Comparison of ENCODE assay signal across 8 cellular contexts in the genomic region with DNA sequence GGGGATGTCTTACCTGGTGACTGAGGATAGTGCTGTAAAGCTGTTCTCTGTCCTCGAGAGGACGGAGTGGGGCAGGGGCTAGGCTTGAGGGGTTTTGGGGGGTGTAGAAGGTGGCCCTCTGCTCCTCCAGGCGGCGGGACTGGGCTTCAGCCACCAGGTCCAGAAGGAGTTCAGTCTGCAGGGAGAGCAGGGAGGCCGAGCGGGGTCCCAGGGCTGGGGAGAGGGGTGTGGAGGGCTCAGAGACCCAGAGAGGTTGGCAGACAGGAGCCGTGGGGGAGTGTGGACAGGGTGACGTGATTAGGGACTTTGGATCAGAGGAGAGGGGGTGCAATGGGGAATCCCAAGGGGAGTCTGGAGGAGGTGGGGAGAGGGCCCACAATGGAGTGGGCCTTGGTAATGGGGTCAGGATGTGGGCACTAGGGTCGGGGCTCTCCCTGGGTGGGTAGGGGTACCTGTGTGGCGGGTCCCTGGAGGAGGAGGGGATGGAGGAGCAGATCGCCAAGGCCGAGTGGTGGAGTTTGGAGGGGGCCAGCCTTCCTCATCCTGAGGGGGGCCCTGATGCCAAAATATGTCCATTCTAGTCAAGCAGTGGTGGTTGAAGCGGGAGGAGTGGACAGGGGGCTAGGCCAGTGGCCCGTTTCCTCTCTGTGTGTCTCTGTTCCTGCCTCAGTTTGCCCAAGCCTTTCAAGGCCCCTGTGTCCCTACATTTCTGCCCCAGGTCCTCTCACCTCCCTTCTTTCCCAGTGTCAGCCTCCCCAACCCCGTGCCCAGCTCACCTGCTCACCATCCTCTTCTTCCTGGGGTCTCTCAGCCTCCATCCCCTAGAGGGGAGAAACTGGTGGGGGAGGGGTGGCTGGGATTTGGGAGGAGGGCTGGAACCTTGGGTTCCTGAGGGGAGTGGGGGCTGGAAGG. TPM values are rescaled to one million over a fixed set of nuclear protein-coding genes. Genes with fewer than 3 reads are reported as not detected.
A peak's percentile ranks its signal among the peaks of the same experiment; 100 is the strongest.
DNase-seq lines count a peak whose midpoint lies in the region; ATAC-seq and TF ChIP-seq lines count a peak whose summit lies in the region.

No MANE protein-coding gene starts in this region.

- intact Hi-C loops in natural killer cell (cut with micrococcal nuclease): loop anchor here (10.0 kb wide), 1 partner anchor 217 kb away; a partner anchor contains a TSS

- H3K4me1 Mint-ChIP-seq in central memory CD8-positive, alpha-beta T cell: peaks cover 81% of the 10 kb centered on the region
- peaks cover 70 to 90% of the 10 kb centered on the region in 2 donors for H3K4me1 Mint-ChIP-seq in natural killer cell

- peaks cover 47% of the 10 kb centered on the region for H3K36me3 Mint-ChIP-seq in central memory CD8-positive, alpha-beta T cell (ENCODE audit: insufficient read depth)
- H3K36me3 Mint-ChIP-seq in natural killer cell: peaks cover 8% of the 10 kb centered on the region

- DNase-seq in AG10803 (ENCODE audit: low read depth): no peak
- DNase-seq in Jurkat, Clone E6-1 (ENCODE audit: low read depth, low spot score): no peak
- DNase-seq in central memory CD8-positive, alpha-beta T cell (ENCODE audit: low spot score in 2 of 2): no peak
- DNase-seq in natural killer cell: no peak
- no peak for DNase-seq in NCI-H2081 treated with DMSO at 0.1 percent for 48 hours (lab: John Stamatoyannopoulos, UW)

- H3K4me3 ChIP-seq in AG10803 (ENCODE audit: low read length): peak overlapping the region; percentile 9; the same call in 1 of the 2 replicates
- H3K4me3 ChIP-seq in Jurkat, Clone E6-1 (ENCODE audit: low read length): peak overlapping the region; percentile 62

- TF ChIP-seq CTCF in AG10803 (conservative IDR thresholded peaks at IDR 0.05; ENCODE audit: low read length) (no peak), natural killer cell (IDR thresholded peaks at IDR 0.05) (no peak)

- no peaks in the 10 kb centered on the region for H3K9me3 Mint-ChIP-seq in central memory CD8-positive, alpha-beta T cell
- H3K9me3 Mint-ChIP-seq in natural killer cell: no peaks in the 10 kb centered on the region

- peak overlapping the region; percentile 98 for H3K27ac Mint-ChIP-seq in central memory CD8-positive, alpha-beta T cell (ENCODE audit: low read depth)
- H3K27ac Mint-ChIP-seq in natural killer cell: peak overlapping the region; percentile 99

- no peaks in the 10 kb centered on the region for H3K27me3 Mint-ChIP-seq in central memory CD8-positive, alpha-beta T cell
- H3K27me3 Mint-ChIP-seq in natural killer cell (ENCODE audit: low read depth in 2 of 2): no peaks in the 10 kb centered on the region

- no peak for ATAC-seq in central memory CD8-positive, alpha-beta T cell (replicated peaks; ENCODE audit: extremely low read depth, poor library complexity, severe bottlenecking)
- ATAC-seq in natural killer cell (no peak), HG03378 (IDR thresholded peaks at IDR 0.05; ENCODE audit: unreplicated experiment) (no peak), GM21786 (IDR thresholded peaks at IDR 0.05; ENCODE audit: unreplicated experiment) (no peak), HG03442 (IDR thresholded peaks at IDR 0.05; ENCODE audit: unreplicated experiment) (no peak)

- peak overlapping the region; percentile 98 for H3K4me3 Mint-ChIP-seq in central memory CD8-positive, alpha-beta T cell
- peak overlapping the region; percentile 94 for H3K4me3 Mint-ChIP-seq in natural killer cell

RNA-seq across cellular contexts. Expression of a gene that starts 0.5 kb away (rescaled TPM):
- 103 TPM for polyA plus RNA-seq in Jurkat, Clone E6-1 (2012; ENCODE audit: insufficient read depth, insufficient read length)
- 100 to 1,000 TPM; 216 to 240 (median 221) TPM for total RNA-seq in natural killer cell

RNA-seq across cellular contexts. Expression of a gene that starts 1.9 kb away (rescaled TPM):
- 79.8 TPM for polyA plus RNA-seq in Jurkat, Clone E6-1 (2012; ENCODE audit: insufficient read depth, insufficient read length)
- total RNA-seq in natural killer cell: 100 to 1,000 TPM; 111 to 116 (median 112) TPM

RNA-seq across cellular contexts. Expression of a gene that starts 7.9 kb away (rescaled TPM):
- 18.3 TPM for polyA plus RNA-seq in Jurkat, Clone E6-1 (2012; ENCODE audit: insufficient read depth, insufficient read length)
- total RNA-seq in natural killer cell: 10 to 100 TPM; 19.0 to 25.1 (median 22.9) TPM

RNA-seq across cellular contexts. Expression of a gene that starts 13.7 kb away (rescaled TPM):
- polyA plus RNA-seq in Jurkat, Clone E6-1 (2012; ENCODE audit: insufficient read depth, insufficient read length): 112 TPM
- 10 to 100 TPM; 35.1 to 39.2 (median 36.6) TPM for total RNA-seq in natural killer cell

RNA-seq across cellular contexts. Expression of a gene that starts 16.1 kb away (rescaled TPM):
- polyA plus RNA-seq in Jurkat, Clone E6-1 (2012; ENCODE audit: insufficient read depth, insufficient read length): 57.3 TPM
- 10 to 100 TPM; 29.5 to 31.9 (median 31.2) TPM for total RNA-seq in natural killer cell
